Comparison of ENCODE assay signal across 14 cellular contexts in genomic region chr6:116512709-116513108, GRCh38. TPM values are rescaled to one million over a fixed set of nuclear protein-coding genes. Genes with fewer than 3 reads are reported as not detected.
DNase-seq lines count a peak whose midpoint lies in the region; ATAC-seq, FAIRE-seq and TF ChIP-seq lines count a peak whose summit lies in the region.
"Had no signal": no experiment of that assay in that cellular context is flagged by ENCODE, and none has a peak within 500 bp of the region (broad histone marks: within the 10 kb centered on the region; RNA-seq: fewer than 3 reads in every experiment).

No MANE protein-coding gene starts in this region.

- H3K4me1 ChIP-seq in ACC112 (ENCODE audit: control insufficient read depth, insufficient read depth, low read length, unreplicated experiment) (peaks cover 13% of the 10 kb centered on the region), psoas muscle (peaks cover 4% of the 10 kb centered on the region)

- H3K9me3 ChIP-seq in psoas muscle: no peaks in the 10 kb centered on the region

- peaks cover 31% of the 10 kb centered on the region for H3K79me2 ChIP-seq in ACC112 (ENCODE audit: control insufficient read depth, insufficient read depth, low read length, unreplicated experiment)

- H2AFZ ChIP-seq in ACC112 (ENCODE audit: low read length, unreplicated experiment): peak overlapping the region; percentile 99

- peak in 1 of 4 donors; percentile 37 for ATAC-seq in psoas muscle
- no peak for ATAC-seq in GM19452 (IDR thresholded peaks at IDR 0.05; ENCODE audit: unreplicated experiment)
- ATAC-seq in HG03097 (IDR thresholded peaks at IDR 0.05; ENCODE audit: low FRiP score, unreplicated experiment): no peak

- DNase-seq in fibroblast of villous mesenchyme (ENCODE audit: low read depth): no peak
- no peak for DNase-seq in psoas muscle
- no peak for DNase-seq in RPMI8226
- no peak for DNase-seq in D721Med (ENCODE audit: insufficient read length, low spot score)
- DNase-seq: activated CD4-positive, alpha-beta memory T cell treated with anti-CD3 and anti-CD28 coated beads, Interleukin-2, amount 10 ng/mL, durations not matched to agents 7 days and 5 days; activated naive CD4-positive, alpha-beta T cell treated with anti-CD3 and anti-CD28 coated beads for 36 hours; DMS79; NCI-H187 treated with DMSO at 0.1 percent for 48 hours; T-helper 1 cell had no signal

- no peaks in the 10 kb centered on the region for H3K27me3 ChIP-seq in ACC112 (ENCODE audit: insufficient read depth, low read length)
- H3K27me3 ChIP-seq in psoas muscle (ENCODE audit: insufficient read depth in 3 of 3, low read length in 2 of 3): no peaks in the 10 kb centered on the region

- FAIRE-seq in D721Med (lab: Jason Lieb, UNC): no peak

- TF ChIP-seq CTCF in WI38 (IDR thresholded peaks at IDR 0.05; ENCODE audit: low read depth, low read length) (no peak), fibroblast of villous mesenchyme (IDR thresholded peaks at IDR 0.05; ENCODE audit: insufficient read depth, low read depth, low read length) (no peak), psoas muscle (IDR thresholded peaks at IDR 0.05) (no peak), D721Med (IDR thresholded peaks at IDR 0.05; ENCODE audit: insufficient read depth, missing control alignments) (no peak)

- intact Hi-C loops in psoas muscle (cut with DNase I): no loop called here

- H3K36me3 ChIP-seq in ACC112 (ENCODE audit: insufficient read depth, low read length) (peaks cover 6% of the 10 kb centered on the region; the same call in 1 of the 2 replicates), psoas muscle (ENCODE audit: insufficient read depth in 1 of 2, low read depth in 1 of 2) (no peaks in the 10 kb centered on the region)

- peak overlapping the region; percentile 83 for H3K27ac ChIP-seq in ACC112 (ENCODE audit: low read depth, low read length)
- H3K27ac ChIP-seq in psoas muscle: peak overlapping the region; percentile 75

- H3K4me3 ChIP-seq in ACC112 (ENCODE audit: low read depth, low read length) (peak overlapping the region; percentile 81), WI38 (ENCODE audit: low read depth, low read length) (peak overlapping the region; percentile 65), fibroblast of villous mesenchyme (ENCODE audit: low read depth, low read length) (peak overlapping the region; percentile 50), psoas muscle (peak overlapping the region; percentile 60)

RNA-seq across cellular contexts. Expression of gene CALHM5, which starts 1.3 kb away (rescaled TPM):
- 4.7 and 7.7 TPM in 2 replicates for total RNA-seq in fibroblast of villous mesenchyme
- total RNA-seq in psoas muscle: 1 to 10 TPM in 1 of 4 donors, under 1 TPM in 3; 0.58 to 1.2 (median 0.82) TPM
- polyA plus RNA-seq in psoas muscle: under 1 TPM; 0.52 to 0.82 (median 0.73) TPM
- total RNA-seq: activated CD4-positive, alpha-beta memory T cell treated with anti-CD3 and anti-CD28 coated beads, Interleukin-2, amount 10 ng/mL, durations not matched to agents 7 days and 5 days; activated naive CD4-positive, alpha-beta T cell treated with anti-CD3 and anti-CD28 coated beads for 36 hours had no signal

RNA-seq across cellular contexts. Expression of gene TRAPPC3L, which starts 32.8 kb away (rescaled TPM):
- under 0.01 TPM in 1 of 2 replicates, not detected in the other for total RNA-seq in fibroblast of villous mesenchyme
- not detected for total RNA-seq in psoas muscle
- polyA plus RNA-seq in psoas muscle: under 1 TPM; 0.03 to 0.16 (median 0.06) TPM
- total RNA-seq: activated CD4-positive, alpha-beta memory T cell treated with anti-CD3 and anti-CD28 coated beads, Interleukin-2, amount 10 ng/mL, durations not matched to agents 7 days and 5 days; activated naive CD4-positive, alpha-beta T cell treated with anti-CD3 and anti-CD28 coated beads for 36 hours had no signal

RNA-seq across cellular contexts. Expression of gene CALHM4, which starts 40.8 kb away (rescaled TPM):
- total RNA-seq in fibroblast of villous mesenchyme (not detected in 2 replicates), psoas muscle (1 to 10 TPM in 1 of 4 donors, under 1 TPM in 2, not detected in 1; 0.27 to 1.2 (median 0.34) TPM)
- under 1 TPM in 2 of 3 donors, not detected in 1; 0.07 to 0.86 TPM for polyA plus RNA-seq in psoas muscle
- total RNA-seq: activated CD4-positive, alpha-beta memory T cell treated with anti-CD3 and anti-CD28 coated beads, Interleukin-2, amount 10 ng/mL, durations not matched to agents 7 days and 5 days; activated naive CD4-positive, alpha-beta T cell treated with anti-CD3 and anti-CD28 coated beads for 36 hours; temporal lobe had no signal

RNA-seq across cellular contexts. Expression of gene CALHM6, which starts 51.5 kb away (rescaled TPM):
- total RNA-seq in fibroblast of villous mesenchyme: 0.32 TPM in 1 of 2 replicates, not detected in the other
- total RNA-seq in psoas muscle: under 1 TPM in 3 of 4 donors, not detected in 1; 0.50 to 0.84 (median 0.61) TPM
- 1 to 10 TPM in 2 of 3 donors, under 1 TPM in 1; 0.97 to 2.1 (median 1.1) TPM for polyA plus RNA-seq in psoas muscle

RNA-seq across cellular contexts. Expression of gene RWDD1, which starts 58.6 kb away (rescaled TPM):
- total RNA-seq in fibroblast of villous mesenchyme: 31.9 and 45.3 TPM in 2 replicates
- 10 to 100 TPM; 49.5 to 71.4 (median 69.3) TPM for total RNA-seq in psoas muscle
- 100 to 1,000 TPM in 1 of 3 donors, 10 to 100 TPM in 2; 72.0 to 153 (median 86.5) TPM for polyA plus RNA-seq in psoas muscle
